ENCODE assay signal across 15 cellular contexts in the genomic region with DNA sequence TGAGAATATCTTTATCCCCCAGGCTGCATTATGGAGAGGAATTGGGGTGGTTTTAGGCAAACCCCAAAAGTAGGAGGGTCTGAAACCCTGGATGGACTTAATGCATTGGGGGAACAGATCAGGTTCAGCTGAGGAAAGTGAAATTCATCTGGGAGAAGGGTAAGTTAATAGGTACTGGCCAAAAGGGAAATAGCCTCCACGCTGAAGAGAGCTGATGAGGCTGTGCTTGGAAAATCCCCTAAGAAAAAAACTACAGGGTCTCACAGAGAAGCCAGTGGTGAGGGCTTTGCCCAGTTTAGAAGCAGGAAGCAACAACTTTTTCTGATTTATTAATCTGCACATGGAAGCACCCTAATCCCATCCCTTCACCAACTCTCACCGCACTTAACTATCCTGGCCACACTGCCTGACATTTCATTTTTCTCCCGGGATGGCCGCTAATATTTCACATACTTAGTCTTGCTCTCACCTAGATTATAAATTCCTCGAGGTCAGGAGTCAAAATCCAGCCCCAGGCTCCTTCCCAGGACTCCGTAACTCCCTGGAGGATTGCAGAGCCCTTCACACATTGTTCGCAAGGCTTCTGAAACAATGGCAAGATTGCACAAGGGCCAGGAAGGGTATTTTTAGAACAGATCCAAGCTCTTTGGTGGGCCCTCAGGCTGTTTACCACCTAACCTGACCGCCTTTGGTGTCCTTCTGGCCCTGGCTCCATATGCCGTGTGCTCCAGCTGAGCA.
DNase-seq lines count a peak whose midpoint lies in the region; ATAC-seq, FAIRE-seq and TF ChIP-seq lines count a peak whose summit lies in the region.
"Had no signal": no experiment of that assay in that cellular context is flagged by ENCODE, and none has a peak within 500 bp of the region (broad histone marks: within the 10 kb centered on the region; RNA-seq: fewer than 3 reads in every experiment).

No MANE protein-coding gene starts in this region.

- H3K27me3 ChIP-seq in ascending aorta: no peaks in the 10 kb centered on the region
- H3K27me3 ChIP-seq in stomach: no peaks in the 10 kb centered on the region
- H3K27me3 ChIP-seq: SJCRH30 had no signal

- H3K9me3 ChIP-seq in HEK293 (ENCODE audit: control insufficient read depth, insufficient read depth, low read depth, low read length) (no peaks in the 10 kb centered on the region), ascending aorta (no peaks in the 10 kb centered on the region), kidney (ENCODE audit: control insufficient read depth in 1 of 2, low read length in 2 of 2) (no peaks in the 10 kb centered on the region), stomach (no peaks in the 10 kb centered on the region)
- H3K9me3 ChIP-seq: SJCRH30 had no signal

- peak overlapping the region in 1 of 2 donors; percentile 43 for H3K9ac ChIP-seq in kidney (ENCODE audit: low read length in 2 of 2)

- peak in 1 of 2 donors; percentile 11 for DNase-seq in ascending aorta (ENCODE audit: low spot score in 2 of 2)
- DNase-seq in kidney: no peak
- no peak for DNase-seq in stomach
- no peak for DNase-seq in HT-29 (ENCODE audit: low spot score)
- DNase-seq: activated CD4-positive, alpha-beta T cell treated with anti-CD3 and anti-CD28 coated beads, Interleukin-2, amount 50 U/mL, for 1 hour; naive thymus-derived CD4-positive, alpha-beta T cell; NCI-H1048; NK-92 treated with Interleukin-12 subunit alpha and Interleukin-12 subunit beta, amount 100 ng/mL, for 24 hours; SJCRH30 had no signal

- intact Hi-C loops in ascending aorta (cut with DNase I) (no loop called here), kidney (cut with DNase I) (no loop called here), stomach (cut with DNase I; ENCODE audit: low total_unique reads) (loop anchor here (10.0 kb wide), 1 partner anchor 55 kb away; no protein-coding TSS in a partner anchor)

- H3K27ac ChIP-seq in HEK293 (ENCODE audit: extremely low read depth, low read depth, low read length) (no peak overlapping the region), ascending aorta (peak overlapping the region; percentile 81 to 95), kidney (ENCODE audit: low read depth in 2 of 2, low read length in 2 of 2) (peak overlapping the region; percentile 3 to 77), stomach (peak overlapping the region in 4 of 5 donors; percentile 61 to 97 (median 96))
- H3K27ac ChIP-seq: SJCRH30 had no signal

- H3K4me1 ChIP-seq in HEK293 (ENCODE audit: control insufficient read depth, insufficient read depth, low read length): peaks cover 30% of the 10 kb centered on the region
- H3K4me1 ChIP-seq in ascending aorta: peaks cover 25 to 68% of the 10 kb centered on the region in 2 donors
- peaks cover 51 to 60% of the 10 kb centered on the region in 2 donors for H3K4me1 ChIP-seq in kidney (ENCODE audit: control insufficient read depth in 1 of 2, insufficient read depth in 1 of 2, low read depth in 1 of 2, low read length in 2 of 2)
- H3K4me1 ChIP-seq in stomach: peaks cover 38 to 98% (median 68%) of the 10 kb centered on the region in 4 donors

- H3K4me3 ChIP-seq in HEK293 (ENCODE audit: low read depth, low read length): no peak overlapping the region
- H3K4me3 ChIP-seq in ascending aorta: no peak overlapping the region
- H3K4me3 ChIP-seq in kidney (ENCODE audit: low read length in 2 of 2): no peak overlapping the region
- no peak overlapping the region for H3K4me3 ChIP-seq in stomach
- H3K4me3 ChIP-seq: SJCRH30 had no signal

- CTCF ChIA-PET in HEK293 (lab: Yijun Ruan, JAX): interaction anchor here (0.5 to 0.9 kb wide), 2 partner anchors 40 to 361 kb away, joined by 3 read pairs; no protein-coding TSS in a partner anchor

- no peaks in the 10 kb centered on the region for H3K36me3 ChIP-seq in HEK293 (ENCODE audit: control insufficient read depth in 2 of 2, insufficient read depth in 1 of 2, low read length in 2 of 2)
- no peaks in the 10 kb centered on the region for H3K36me3 ChIP-seq in ascending aorta
- H3K36me3 ChIP-seq in kidney (ENCODE audit: control insufficient read depth in 1 of 2, insufficient read depth in 2 of 2, low read length in 2 of 2): no peaks in the 10 kb centered on the region
- no peaks in the 10 kb centered on the region for H3K36me3 ChIP-seq in stomach
- H3K36me3 ChIP-seq: SJCRH30 had no signal

- TF ChIP-seq EP300 in stomach (IDR thresholded peaks at IDR 0.05): no peak

- TF ChIP-seq POLR2A in stomach (IDR thresholded peaks at IDR 0.05): no peak

- no peak for ATAC-seq in GM18511 (IDR thresholded peaks at IDR 0.05; ENCODE audit: unreplicated experiment)
- no peak for ATAC-seq in GM19328 (IDR thresholded peaks at IDR 0.05; ENCODE audit: unreplicated experiment)
- ATAC-seq in GM21529 (IDR thresholded peaks at IDR 0.05; ENCODE audit: unreplicated experiment): no peak
- ATAC-seq: HCT116; naive thymus-derived CD4-positive, alpha-beta T cell had no signal

- POLR2A ChIA-PET in HEK293 (lab: Yijun Ruan, JAX): no interaction called here

- TF ChIP-seq CTCF in HEK293 (tag by site-specific recombination; IDR thresholded peaks at IDR 0.05) (no peak), ascending aorta (IDR thresholded peaks at IDR 0.05) (no peak), kidney (IDR thresholded peaks at IDR 0.05; ENCODE audit: borderline replicate concordance, extremely low read depth, insufficient read depth) (no peak), stomach (IDR thresholded peaks at IDR 0.05) (no peak)

- no peak for FAIRE-seq in kidney (lab: Jason Lieb, UNC)
- FAIRE-seq: endothelial cell of umbilical vein had no signal

- 77 to 91% (median 86%) methylated on average over 9 of the region's 9 CpGs for WGBS in stomach, 5 donors

TF ChIP-seq in HEK293, 187 proteins besides CTCF, POLR2A, EP300 and RAD21:
- no peak for TF ChIP-seq ZNF155 (tag by site-specific recombination; IDR thresholded peaks at IDR 0.05)
- TF ChIP-seq ZNF600 (tag by site-specific recombination; IDR thresholded peaks at IDR 0.05): 0 out of 2 replicates have a peak, but pooled peaks have one; percentile 25
- 0 out of 2 replicates have a peak, but pooled peaks have one; percentile 11 for TF ChIP-seq ZNF433 (tag by site-specific recombination; IDR thresholded peaks at IDR 0.05; ENCODE audit: low read depth)
- TF ChIP-seq ZNF623 (tag by site-specific recombination; IDR thresholded peaks at IDR 0.05): peak; percentile 63; the same call in 1 of the 2 replicates
